ENCODE assay signal across 25 cellular contexts in genomic region chr22:48391171-48391711, GRCh38.
DNase-seq lines count a peak whose midpoint lies in the region; ATAC-seq and TF ChIP-seq lines count a peak whose summit lies in the region.
"Had no signal": no experiment of that assay in that cellular context is flagged by ENCODE, and none has a peak within 500 bp of the region (broad histone marks: within the 10 kb centered on the region; RNA-seq: fewer than 3 reads in every experiment).

No MANE protein-coding gene starts in this region.

- H3K4me3 ChIP-seq in A673 (ENCODE audit: low read depth, low read length, poor library complexity, severe bottlenecking), result no peak overlapping the region
- no peak overlapping the region for H3K4me3 ChIP-seq in neural progenitor cell
- H3K4me3 ChIP-seq in GM23248, result no peak overlapping the region
- H3K4me3 ChIP-seq: A549, BLaER1 had no signal

- WGBS in GM23248 (ENCODE audit: low coverage in 1 of 2, low lambda C conversion rate in 2 of 2, missing lambda C conversion rate in 2 of 2), 2 experiments, result 53 to 55% methylated on average over 16 of the region's 16 CpGs

- H3K4me3 Mint-ChIP-seq in central memory CD8-positive, alpha-beta T cell, result no peak overlapping the region
- no peak overlapping the region for H3K4me3 Mint-ChIP-seq in neural progenitor cell
- H3K4me3 Mint-ChIP-seq: CD4-positive, alpha-beta memory T cell; HFFc6 had no signal

- H3K4me1 Mint-ChIP-seq in central memory CD8-positive, alpha-beta T cell, result peaks cover 7% of the 10 kb centered on the region
- peaks cover 8% of the 10 kb centered on the region for H3K4me1 Mint-ChIP-seq in neural progenitor cell
- H3K4me1 Mint-ChIP-seq: CD4-positive, alpha-beta memory T cell had no signal

- no peak for TF ChIP-seq CTCF in A673 (conservative IDR thresholded peaks at IDR 0.05; ENCODE audit: low read depth, low read length)
- TF ChIP-seq CTCF in neural progenitor cell (IDR thresholded peaks at IDR 0.05), result no peak

- H3K79me2 ChIP-seq in neural progenitor cell (ENCODE audit: low read depth) (no peaks in the 10 kb centered on the region), GM23248 (ENCODE audit: insufficient read depth) (no peaks in the 10 kb centered on the region)

- peaks cover 2% of the 10 kb centered on the region for H3K36me3 Mint-ChIP-seq in central memory CD8-positive, alpha-beta T cell (ENCODE audit: insufficient read depth)
- no peaks in the 10 kb centered on the region for H3K36me3 Mint-ChIP-seq in neural progenitor cell
- H3K36me3 Mint-ChIP-seq: CD4-positive, alpha-beta memory T cell had no signal

- CTCF ChIA-PET in A673 (lab: Charles Lee), result no interaction called here

- H3K27me3 ChIP-seq in A673 (replicated peaks; ENCODE audit: insufficient read depth, low read depth, low read length, poor library complexity) (peaks cover 3% of the 10 kb centered on the region), neural progenitor cell (no peaks in the 10 kb centered on the region), GM23248 (replicated peaks; ENCODE audit: insufficient read depth) (no peaks in the 10 kb centered on the region)
- H3K27me3 ChIP-seq: BLaER1 had no signal

- no peaks in the 10 kb centered on the region for H3F3A ChIP-seq in neural progenitor cell (ENCODE audit: low read depth)
- no peaks in the 10 kb centered on the region for H3F3A ChIP-seq in GM23248 (ENCODE audit: insufficient read depth)

- no peak overlapping the region for H3K9ac ChIP-seq in neural progenitor cell
- no peak overlapping the region for H3K9ac ChIP-seq in GM23248
- H3K9ac ChIP-seq: BLaER1 had no signal

- H3K4me1 ChIP-seq in A673 (ENCODE audit: insufficient read depth, low read length, poor library complexity, severe bottlenecking) (no peaks in the 10 kb centered on the region), neural progenitor cell (peaks cover 12% of the 10 kb centered on the region), GM23248 (ENCODE audit: insufficient read depth) (no peaks in the 10 kb centered on the region)
- H3K4me1 ChIP-seq: BLaER1 had no signal

- H3K27ac Mint-ChIP-seq in central memory CD8-positive, alpha-beta T cell (ENCODE audit: low read depth), result peak overlapping the region; percentile 32
- no peak overlapping the region for H3K27ac Mint-ChIP-seq in neural progenitor cell
- H3K27ac Mint-ChIP-seq: CD4-positive, alpha-beta memory T cell; HFFc6 had no signal

- no TSS peak for BruUV-seq in A673 (replicated peaks; lab: Mats Ljungman, UMichigan)

- H3K9me3 ChIP-seq in A673 (ENCODE audit: low read depth, low read length, poor library complexity, severe bottlenecking) (no peaks in the 10 kb centered on the region), neural progenitor cell (ENCODE audit: low read depth) (no peaks in the 10 kb centered on the region), GM23248 (ENCODE audit: low read depth) (no peaks in the 10 kb centered on the region)

- POLR2A ChIA-PET in A673 (lab: Charles Lee; ENCODE audit: low non-redundant PET), result no interaction called here

- no peaks in the 10 kb centered on the region for H3K36me3 ChIP-seq in A673 (ENCODE audit: insufficient read depth, low read length, poor library complexity, severe bottlenecking)
- no peaks in the 10 kb centered on the region for H3K36me3 ChIP-seq in neural progenitor cell
- H3K36me3 ChIP-seq in GM23248 (ENCODE audit: low read depth), result no peaks in the 10 kb centered on the region
- H3K36me3 ChIP-seq: BLaER1 had no signal

- H3K9me3 Mint-ChIP-seq in central memory CD8-positive, alpha-beta T cell, result no peaks in the 10 kb centered on the region
- no peaks in the 10 kb centered on the region for H3K9me3 Mint-ChIP-seq in neural progenitor cell

- intact Hi-C loops in A673 (cut with micrococcal nuclease; ENCODE audit: unreplicated experiment), result no loop called here

- in situ Hi-C loops in GM23248 (cut with MboI), result no loop called here

- DNase-seq in A673 (ENCODE audit: low spot score) (peak; percentile 16), ELF-1 (ENCODE audit: low read depth, low spot score) (peak; percentile 16), neural progenitor cell (ENCODE audit: low spot score) (no peak), GM23248 (no peak), C1 segment of cervical spinal cord (lab: John Stamatoyannopoulos, UW) (no peak), hypothalamus (lab: John Stamatoyannopoulos, UW) (no peak)
- no peak for DNase-seq in central memory CD8-positive, alpha-beta T cell (ENCODE audit: low spot score in 2 of 2)
- DNase-seq: CD4-positive, alpha-beta memory T cell; DND-41; H7; HFFc6; KBM-7; MM.1S; NCI-H1048; NCI-H1436 treated with DMSO at 0.1 percent for 48 hours; NCI-H2029 treated with DMSO at 0.1 percent for 48 hours; NCI-H2171; NCI-H446 treated with DMSO at 0.1 percent for 48 hours; NCI-H526 treated with DMSO at 0.1 percent for 48 hours; OCI-M1; Right ventricle myocardium superior; SW 1271 had no signal

- no peak overlapping the region for H3K4me2 ChIP-seq in neural progenitor cell
- no peak overlapping the region for H3K4me2 ChIP-seq in GM23248 (ENCODE audit: unreplicated experiment)
- H3K4me2 ChIP-seq: A549, BLaER1 had no signal

- H3K27me3 Mint-ChIP-seq in central memory CD8-positive, alpha-beta T cell, result peaks cover 37% of the 10 kb centered on the region
- H3K27me3 Mint-ChIP-seq in neural progenitor cell (ENCODE audit: insufficient read depth, low read depth), result peaks cover 3% of the 10 kb centered on the region

- H3K9me2 ChIP-seq in GM23248 (ENCODE audit: insufficient read depth), result no peaks in the 10 kb centered on the region

- H2AFZ ChIP-seq in neural progenitor cell (replicated peaks), result peak overlapping the region; percentile 6
- no peak overlapping the region for H2AFZ ChIP-seq in GM23248

- H4K20me1 ChIP-seq in neural progenitor cell (ENCODE audit: low read depth), result no peaks in the 10 kb centered on the region
- H4K20me1 ChIP-seq in GM23248 (ENCODE audit: insufficient read depth), result no peaks in the 10 kb centered on the region
- H4K20me1 ChIP-seq: BLaER1 had no signal

- ATAC-seq in central memory CD8-positive, alpha-beta T cell (replicated peaks; ENCODE audit: extremely low read depth, poor library complexity, severe bottlenecking), result no peak
- ATAC-seq in GM19452 (IDR thresholded peaks at IDR 0.05; ENCODE audit: unreplicated experiment), result no peak
- ATAC-seq: A549 had no signal

- H3K27ac ChIP-seq in A673 (ENCODE audit: low read depth, low read length, poor library complexity, severe bottlenecking), result no peak overlapping the region
- H3K27ac ChIP-seq in neural progenitor cell, result no peak overlapping the region
- no peak overlapping the region for H3K27ac ChIP-seq in GM23248
- H3K27ac ChIP-seq: BLaER1 had no signal

Comparison
In these comparisons a context has a peak if more than half of its experiments do, and no peak if none do; other contexts are left out.
1. DNase-seq: peak in A673 (single experiment) and ELF-1 (single experiment); none in central memory CD8-positive, alpha-beta T cell (0 of 2), neural progenitor cell (single experiment), GM23248 (single experiment), C1 segment of cervical spinal cord (0 of 14) and hypothalamus (0 of 51).